Comparison of ENCODE assay signal across 2 cellular contexts in the genomic region with DNA sequence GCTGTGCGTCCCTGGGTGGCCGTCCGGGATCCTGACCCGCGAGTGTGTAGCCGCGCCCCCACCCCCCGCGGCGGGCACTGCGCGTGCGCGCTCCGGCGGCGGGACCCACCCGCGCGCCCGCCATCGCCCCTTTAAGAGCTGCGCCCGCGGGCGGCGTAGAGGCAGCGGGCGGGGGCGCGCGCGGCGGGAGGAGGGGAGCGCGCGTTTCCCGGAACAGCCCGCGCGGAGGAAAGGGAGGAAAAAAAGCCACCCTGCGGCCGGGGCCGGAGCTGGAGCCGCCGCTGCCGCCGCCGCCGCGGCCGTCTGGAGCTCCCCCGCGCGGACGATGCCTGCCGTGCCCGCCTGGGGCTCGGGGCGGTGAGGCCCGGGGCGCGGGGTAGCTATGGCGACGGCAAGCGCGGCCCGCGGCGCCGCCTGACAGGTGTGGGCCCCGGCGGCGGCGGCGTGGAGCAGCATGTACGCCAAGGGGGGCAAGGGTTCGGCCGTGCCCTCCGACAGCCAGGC.
TF ChIP-seq lines count a peak whose summit lies in the region.

TSS of gene SSBP4 (plus strand) at position 204 of the 504 bp plus-strand sequence. CDS start at position 455, 251 bp downstream.

TF ChIP-seq in GM23338, 12 proteins besides CTCF, POLR2A, EP300 and RAD21 (continued from another document):
- TF ChIP-seq NANOG (IDR thresholded peaks at IDR 0.05; ENCODE audit: borderline replicate concordance) = no peak
- TF ChIP-seq POLR2AphosphoS5 (IDR thresholded peaks at IDR 0.05; ENCODE audit: low read depth) = no peak
- TF ChIP-seq, protein P1, sequence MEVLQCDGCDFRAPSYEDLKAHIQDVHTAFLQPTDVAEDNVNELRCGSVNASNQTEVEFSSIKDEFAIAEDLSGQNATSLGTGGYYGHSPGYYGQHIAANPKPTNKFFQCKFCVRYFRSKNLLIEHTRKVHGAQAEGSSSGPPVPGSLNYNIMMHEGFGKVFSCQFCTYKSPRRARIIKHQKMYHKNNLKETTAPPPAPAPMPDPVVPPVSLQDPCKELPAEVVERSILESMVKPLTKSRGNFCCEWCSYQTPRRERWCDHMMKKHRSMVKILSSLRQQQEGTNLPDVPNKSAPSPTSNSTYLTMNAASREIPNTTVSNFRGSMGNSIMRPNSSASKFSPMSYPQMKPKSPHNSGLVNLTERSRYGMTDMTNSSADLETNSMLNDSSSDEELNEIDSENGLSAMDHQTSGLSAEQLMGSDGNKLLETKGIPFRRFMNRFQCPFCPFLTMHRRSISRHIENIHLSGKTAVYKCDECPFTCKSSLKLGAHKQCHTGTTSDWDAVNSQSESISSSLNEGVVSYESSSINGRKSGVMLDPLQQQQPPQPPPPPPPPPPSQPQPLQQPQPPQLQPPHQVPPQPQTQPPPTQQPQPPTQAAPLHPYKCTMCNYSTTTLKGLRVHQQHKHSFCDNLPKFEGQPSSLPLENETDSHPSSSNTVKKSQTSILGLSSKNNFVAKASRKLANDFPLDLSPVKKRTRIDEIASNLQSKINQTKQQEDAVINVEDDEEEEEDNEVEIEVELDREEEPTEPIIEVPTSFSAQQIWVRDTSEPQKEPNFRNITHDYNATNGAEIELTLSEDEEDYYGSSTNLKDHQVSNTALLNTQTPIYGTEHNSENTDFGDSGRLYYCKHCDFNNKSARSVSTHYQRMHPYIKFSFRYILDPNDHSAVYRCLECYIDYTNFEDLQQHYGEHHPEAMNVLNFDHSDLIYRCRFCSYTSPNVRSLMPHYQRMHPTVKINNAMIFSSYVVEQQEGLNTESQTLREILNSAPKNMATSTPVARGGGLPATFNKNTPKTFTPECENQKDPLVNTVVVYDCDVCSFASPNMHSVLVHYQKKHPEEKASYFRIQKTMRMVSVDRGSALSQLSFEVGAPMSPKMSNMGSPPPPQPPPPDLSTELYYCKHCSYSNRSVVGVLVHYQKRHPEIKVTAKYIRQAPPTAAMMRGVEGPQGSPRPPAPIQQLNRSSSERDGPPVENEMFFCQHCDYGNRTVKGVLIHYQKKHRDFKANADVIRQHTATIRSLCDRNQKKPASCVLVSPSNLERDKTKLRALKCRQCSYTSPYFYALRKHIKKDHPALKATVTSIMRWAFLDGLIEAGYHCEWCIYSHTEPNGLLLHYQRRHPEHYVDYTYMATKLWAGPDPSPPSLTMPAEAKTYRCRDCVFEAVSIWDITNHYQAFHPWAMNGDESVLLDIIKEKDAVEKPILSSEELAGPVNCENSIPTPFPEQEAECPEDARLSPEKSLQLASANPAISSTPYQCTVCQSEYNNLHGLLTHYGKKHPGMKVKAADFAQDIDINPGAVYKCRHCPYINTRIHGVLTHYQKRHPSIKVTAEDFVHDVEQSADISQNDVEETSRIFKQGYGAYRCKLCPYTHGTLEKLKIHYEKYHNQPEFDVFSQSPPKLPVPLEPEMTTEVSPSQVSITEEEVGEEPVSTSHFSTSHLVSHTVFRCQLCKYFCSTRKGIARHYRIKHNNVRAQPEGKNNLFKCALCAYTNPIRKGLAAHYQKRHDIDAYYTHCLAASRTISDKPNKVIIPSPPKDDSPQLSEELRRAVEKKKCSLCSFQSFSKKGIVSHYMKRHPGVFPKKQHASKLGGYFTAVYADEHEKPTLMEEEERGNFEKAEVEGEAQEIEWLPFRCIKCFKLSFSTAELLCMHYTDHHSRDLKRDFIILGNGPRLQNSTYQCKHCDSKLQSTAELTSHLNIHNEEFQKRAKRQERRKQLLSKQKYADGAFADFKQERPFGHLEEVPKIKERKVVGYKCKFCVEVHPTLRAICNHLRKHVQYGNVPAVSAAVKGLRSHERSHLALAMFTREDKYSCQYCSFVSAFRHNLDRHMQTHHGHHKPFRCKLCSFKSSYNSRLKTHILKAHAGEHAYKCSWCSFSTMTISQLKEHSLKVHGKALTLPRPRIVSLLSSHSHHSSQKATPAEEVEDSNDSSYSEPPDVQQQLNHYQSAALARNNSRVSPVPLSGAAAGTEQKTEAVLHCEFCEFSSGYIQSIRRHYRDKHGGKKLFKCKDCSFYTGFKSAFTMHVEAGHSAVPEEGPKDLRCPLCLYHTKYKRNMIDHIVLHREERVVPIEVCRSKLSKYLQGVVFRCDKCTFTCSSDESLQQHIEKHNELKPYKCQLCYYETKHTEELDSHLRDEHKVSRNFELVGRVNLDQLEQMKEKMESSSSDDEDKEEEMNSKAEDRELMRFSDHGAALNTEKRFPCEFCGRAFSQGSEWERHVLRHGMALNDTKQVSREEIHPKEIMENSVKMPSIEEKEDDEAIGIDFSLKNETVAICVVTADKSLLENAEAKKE (CRISPR knock-in tag; IDR thresholded peaks at IDR 0.05) = no peak
- no peak for TF ChIP-seq STAT1 (IDR thresholded peaks at IDR 0.05; ENCODE audit: unreplicated experiment)
- TF ChIP-seq ZNF114 (CRISPR knock-in tag; IDR thresholded peaks at IDR 0.05) = 0 out of 2 replicates have a peak, but pooled peaks have one; percentile 41

TF ChIP-seq in GM12878, 131 proteins besides CTCF, POLR2A, EP300 and RAD21 (continued from another document and continues in another):
- TF ChIP-seq NR2C1 (IDR thresholded peaks at IDR 0.05) = 0 out of 2 replicates have a peak, but pooled peaks have one; percentile 20
- TF ChIP-seq ZSCAN29 (IDR thresholded peaks at IDR 0.05) = 0 out of 2 replicates have a peak, but pooled peaks have one; percentile 18
- TF ChIP-seq ZBTB4 (CRISPR knock-in tag; IDR thresholded peaks at IDR 0.05) = no peak
- TF ChIP-seq SP1 (IDR thresholded peaks at IDR 0.05; ENCODE audit: low read depth, low read length) = no peak
- no peak for TF ChIP-seq IRF4 (IDR thresholded peaks at IDR 0.05; ENCODE audit: low read depth, low read length)
- TF ChIP-seq HCFC1 (IDR thresholded peaks at IDR 0.05; ENCODE audit: low read length) = no peak
- no peak for TF ChIP-seq STAT3 (IDR thresholded peaks at IDR 0.05; ENCODE audit: low read depth, low read length)
- no peak for TF ChIP-seq POU2F2 (IDR thresholded peaks at IDR 0.05; ENCODE audit: borderline replicate concordance, low read depth, low read length)
- 0 out of 2 replicates have a peak, but pooled peaks have one; percentile 53 for TF ChIP-seq ZNF207 (IDR thresholded peaks at IDR 0.05; ENCODE audit: borderline replicate concordance)
- no peak for TF ChIP-seq ZNF24 (IDR thresholded peaks at IDR 0.05)
- TF ChIP-seq NR2C2 (IDR thresholded peaks at IDR 0.05; ENCODE audit: borderline replicate concordance, control insufficient read depth, insufficient read length, low read depth) = no peak
- 0 out of 4 replicates have a peak, but pooled peaks of 1 of the 2 experiments have one; percentile 8 for TF ChIP-seq SRF (IDR thresholded peaks at IDR 0.05; ENCODE audit: low read depth in 2 of 2, low read length in 2 of 2)
- TF ChIP-seq POLR2AphosphoS5 (IDR thresholded peaks at IDR 0.05; ENCODE audit: low read length) = no peak
- no peak for TF ChIP-seq ESRRA (IDR thresholded peaks at IDR 0.05; ENCODE audit: low read length)
- no peak for TF ChIP-seq SMAD5 (IDR thresholded peaks at IDR 0.05; ENCODE audit: low read depth)
- TF ChIP-seq BCLAF1 (IDR thresholded peaks at IDR 0.05) = no peak; the same call in 1 of the 2 replicates
- TF ChIP-seq NFXL1 (IDR thresholded peaks at IDR 0.05; ENCODE audit: borderline replicate concordance) = 0 out of 2 replicates have a peak, but pooled peaks have one; percentile 38
- TF ChIP-seq NRF1 (conservative IDR thresholded peaks at IDR 0.05; ENCODE audit: low read depth, low read length) = peak; percentile 44
- TF ChIP-seq MEF2A (IDR thresholded peaks at IDR 0.05; ENCODE audit: insufficient read depth, low read depth, low read length) = no peak
- TF ChIP-seq TARDBP (IDR thresholded peaks at IDR 0.05; ENCODE audit: borderline replicate concordance) = no peak
- TF ChIP-seq KLF5 (IDR thresholded peaks at IDR 0.05; ENCODE audit: partially characterized antibody) = no peak
- 0 out of 2 replicates have a peak, but pooled peaks have one; percentile 59 for TF ChIP-seq ZNF217 (IDR thresholded peaks at IDR 0.05)
- TF ChIP-seq WRNIP1 (IDR thresholded peaks at IDR 0.05; ENCODE audit: borderline replicate concordance, low read depth, low read length) = no peak
- TF ChIP-seq SMC3 (IDR thresholded peaks at IDR 0.05; ENCODE audit: borderline replicate concordance, low read length) = no peak
- TF ChIP-seq CHD4 (IDR thresholded peaks at IDR 0.05) = no peak
- no peak for TF ChIP-seq E4F1 (IDR thresholded peaks at IDR 0.05; ENCODE audit: borderline replicate concordance, partially characterized antibody)
- no peak for TF ChIP-seq TBL1XR1 (IDR thresholded peaks at IDR 0.05; ENCODE audit: low read depth, low read length)
- no peak for TF ChIP-seq RCOR1 (conservative IDR thresholded peaks at IDR 0.05; ENCODE audit: low read depth, low read length)
- TF ChIP-seq CEBPB (IDR thresholded peaks at IDR 0.05; ENCODE audit: borderline replicate concordance in 1 of 2, low read depth in 2 of 2, low read length in 2 of 2) = no peak
- no peak for TF ChIP-seq CHD1 (IDR thresholded peaks at IDR 0.05; ENCODE audit: low read depth, low read length)
- no peak for TF ChIP-seq JUND (IDR thresholded peaks at IDR 0.05; ENCODE audit: low read depth, low read length)
- TF ChIP-seq POLR2AphosphoS2 (IDR thresholded peaks at IDR 0.05; ENCODE audit: low read depth, low read length) = no peak
- TF ChIP-seq MEF2B (IDR thresholded peaks at IDR 0.05; ENCODE audit: partially characterized antibody, poor library complexity, severe bottlenecking) = no peak
- TF ChIP-seq MTA2 (IDR thresholded peaks at IDR 0.05; ENCODE audit: low read depth) = no peak
- TF ChIP-seq RAD51 (IDR thresholded peaks at IDR 0.05) = no peak
- TF ChIP-seq NKRF (conservative IDR thresholded peaks at IDR 0.05) = peak; percentile 92
- TF ChIP-seq MTA3 (IDR thresholded peaks at IDR 0.05; ENCODE audit: borderline replicate concordance, low read length) = no peak
- TF ChIP-seq TCF12 (IDR thresholded peaks at IDR 0.05; ENCODE audit: low read depth, low read length) = no peak
- no peak for TF ChIP-seq SIX5 (IDR thresholded peaks at IDR 0.05; ENCODE audit: low read depth, low read length, severe bottlenecking)
- peak; percentile 85 for TF ChIP-seq DPF2 (IDR thresholded peaks at IDR 0.05)
